Comparison of ENCODE assay signal across 8 cellular contexts in the genomic region with DNA sequence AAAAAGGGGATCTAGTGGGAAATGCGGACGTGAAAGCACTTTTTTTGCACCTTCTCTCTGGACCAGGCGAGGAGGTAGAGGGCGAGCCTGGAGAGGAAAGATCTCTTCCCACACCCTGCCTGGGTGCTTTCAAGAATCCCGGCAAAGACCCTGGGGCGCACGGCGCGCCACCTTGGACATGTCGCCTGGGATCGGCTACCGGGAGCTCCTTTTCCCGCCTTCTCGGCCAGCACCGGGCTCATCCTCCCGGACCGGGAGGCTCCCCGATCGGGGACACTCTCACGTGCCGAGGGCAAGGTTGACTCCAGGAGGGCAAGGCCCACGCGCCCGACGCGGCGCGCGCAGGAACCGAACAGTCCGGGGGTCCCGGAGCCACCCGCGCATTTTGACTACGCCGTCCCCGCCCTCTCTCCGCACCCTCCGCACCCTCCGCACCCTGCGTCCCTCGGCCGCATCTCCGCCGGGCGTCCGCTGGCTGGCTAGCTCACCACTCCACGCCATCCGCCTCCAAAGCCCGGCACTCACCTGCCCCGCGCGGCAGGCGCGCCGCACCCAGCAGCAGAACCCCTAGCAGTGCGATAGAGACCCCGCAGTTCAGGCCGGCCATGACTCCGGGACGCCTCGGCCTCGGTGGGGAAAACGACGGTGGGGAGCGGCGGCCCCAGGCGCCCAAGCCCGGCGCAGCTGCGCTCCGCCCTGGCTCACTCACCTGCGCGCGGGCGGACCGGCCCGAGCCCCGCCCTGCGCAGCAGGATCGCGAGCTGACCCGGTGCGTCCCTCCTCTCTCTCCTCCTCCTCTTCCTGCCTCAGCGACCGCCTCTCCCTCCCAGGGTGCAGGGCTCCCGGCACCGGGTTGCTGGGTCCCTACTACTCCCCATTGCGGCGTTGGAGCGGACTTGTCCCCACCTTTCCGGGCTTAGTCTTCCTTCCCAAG. TPM values are rescaled to one million over a fixed set of nuclear protein-coding genes. Genes with fewer than 3 reads are reported as not detected.
A peak's percentile ranks its signal among the peaks of the same experiment; 100 is the strongest.
DNase-seq lines count a peak whose midpoint lies in the region; ATAC-seq and TF ChIP-seq lines count a peak whose summit lies in the region.

Gene CDCP1 (minus strand): TSS at position 698 of the 934 bp plus-strand sequence. CDS start 91 bp downstream, at position 607.

- H3K4me2 ChIP-seq in osteoblast (ENCODE audit: insufficient read depth, low read length) = peak within 1 kb of the TSS; percentile 96

- peaks cover 36% of the 10 kb centered on the region for H3K79me2 ChIP-seq in osteoblast (ENCODE audit: insufficient read depth, low read length)

- peak within 1 kb of the TSS; percentile 58 for H3K4me3 ChIP-seq in fibroblast of pulmonary artery (replicated peaks; ENCODE audit: low read depth, low read length)
- H3K4me3 ChIP-seq in osteoblast (ENCODE audit: insufficient read depth, low read length) = peak within 1 kb of the TSS; percentile 80

- H2AFZ ChIP-seq in osteoblast (ENCODE audit: low read length) = peak within 1 kb of the TSS; percentile 93

- no peaks in the 10 kb centered on the region for H3K9me3 ChIP-seq in osteoblast (ENCODE audit: low read depth, low read length)

- peaks cover 10% of the 10 kb centered on the region for H3K9me3 Mint-ChIP-seq in activated CD4-positive, alpha-beta T cell treated with anti-CD3 and anti-CD28 coated beads, Interleukin-2, amount 10 ng/mL, durations not matched to agents 24 days and 14 days

- ATAC-seq in GM18873 (IDR thresholded peaks at IDR 0.05; ENCODE audit: low FRiP score, unreplicated experiment) = no peak

- no peaks in the 10 kb centered on the region for H3K36me3 ChIP-seq in osteoblast (ENCODE audit: insufficient read depth, low read length)

- peak within 1 kb of the TSS; percentile 79 for H3K4me3 Mint-ChIP-seq in activated CD4-positive, alpha-beta T cell treated with anti-CD3 and anti-CD28 coated beads, Interleukin-2, amount 10 ng/mL, durations not matched to agents 24 days and 14 days

- H3K27ac Mint-ChIP-seq in activated CD4-positive, alpha-beta T cell treated with anti-CD3 and anti-CD28 coated beads, Interleukin-2, amount 10 ng/mL, durations not matched to agents 24 days and 14 days = peak within 1 kb of the TSS; percentile 68

- intact Hi-C loops in activated CD4-positive, alpha-beta T cell treated with anti-CD3 and anti-CD28 coated beads, Interleukin-2, amount 10 ng/mL, durations not matched to agents 24 days and 14 days (cut with micrococcal nuclease) = loop anchor here (1.0 kb wide), 1 partner anchor 21 kb away; no protein-coding TSS in a partner anchor

- peak within 1 kb of the TSS; percentile 24 for H3K27ac ChIP-seq in osteoblast (ENCODE audit: low read depth, low read length)

- peak; percentile 71 for DNase-seq in activated CD4-positive, alpha-beta T cell treated with anti-CD3 and anti-CD28 coated beads, Interleukin-2, amount 10 ng/mL, durations not matched to agents 24 days and 14 days
- DNase-seq in activated CD4-positive, alpha-beta T cell treated with anti-CD3 and anti-CD28 coated beads for 1 hour = no peak
- DNase-seq in SW480 (ENCODE audit: low spot score) (peak; percentile 81), fibroblast of pulmonary artery (ENCODE audit: low read depth) (no peak), osteoblast (ENCODE audit: insufficient read length, low spot score, missing footprints) (peak; percentile 91), foreskin melanocyte (no peak)
- no peak for DNase-seq in activated CD8-positive, alpha-beta memory T cell treated with anti-CD3 and anti-CD28 coated beads, Interleukin-2, amount 50 U/mL, for 4 hours

- H3K4me1 Mint-ChIP-seq in activated CD4-positive, alpha-beta T cell treated with anti-CD3 and anti-CD28 coated beads, Interleukin-2, amount 10 ng/mL, durations not matched to agents 24 days and 14 days = peaks cover 19% of the 10 kb centered on the region

- peaks cover 70% of the 10 kb centered on the region for H3K27me3 Mint-ChIP-seq in activated CD4-positive, alpha-beta T cell treated with anti-CD3 and anti-CD28 coated beads, Interleukin-2, amount 10 ng/mL, durations not matched to agents 24 days and 14 days

- H3K36me3 Mint-ChIP-seq in activated CD4-positive, alpha-beta T cell treated with anti-CD3 and anti-CD28 coated beads, Interleukin-2, amount 10 ng/mL, durations not matched to agents 24 days and 14 days (ENCODE audit: low read depth) = peaks cover 5% of the 10 kb centered on the region

- H3K27me3 ChIP-seq in osteoblast (ENCODE audit: insufficient read depth, low read length) = peaks cover 2% of the 10 kb centered on the region

- no peaks in the 10 kb centered on the region for H4K20me1 ChIP-seq in osteoblast (ENCODE audit: insufficient read depth, low read length)

- peaks cover 10% of the 10 kb centered on the region for H3K4me1 ChIP-seq in osteoblast (ENCODE audit: insufficient read depth, low read length)

- no peak for TF ChIP-seq CTCF in fibroblast of pulmonary artery (IDR thresholded peaks at IDR 0.05; ENCODE audit: low read length, missing control alignments)
- no peak for TF ChIP-seq CTCF in osteoblast (IDR thresholded peaks at IDR 0.05; ENCODE audit: extremely low read depth, low read depth, low read length)

RNA-seq across cellular contexts. Expression of gene CDCP1, which starts in this region (rescaled TPM):
- total RNA-seq in activated CD4-positive, alpha-beta T cell treated with anti-CD3 and anti-CD28 coated beads, Interleukin-2, amount 10 ng/mL, durations not matched to agents 24 days and 14 days = 3.2 and 3.3 TPM in 2 replicates
- total RNA-seq in osteoblast = 4.4 and 7.6 TPM in 2 replicates

Comparison
In these comparisons a context has a peak if more than half of its experiments do, and no peak if none do; other contexts are left out.
1. DNase-seq: peak in activated CD4-positive, alpha-beta T cell treated with anti-CD3 and anti-CD28 coated beads, Interleukin-2, amount 10 ng/mL, durations not matched to agents 24 days and 14 days (single experiment), SW480 (single experiment) and osteoblast (single experiment); none in activated CD4-positive, alpha-beta T cell treated with anti-CD3 and anti-CD28 coated beads for 1 hour (single experiment), fibroblast of pulmonary artery (single experiment), foreskin melanocyte (single experiment) and activated CD8-positive, alpha-beta memory T cell treated with anti-CD3 and anti-CD28 coated beads, Interleukin-2, amount 50 U/mL, for 4 hours (single experiment).